1 cellular context compared by ENCODE assay signal in genomic region chr3:61830111-61830400, GRCh38.
TF ChIP-seq lines count a peak whose summit lies in the region.

No MANE protein-coding gene starts in this region.

TF ChIP-seq in HEK293, 187 proteins besides CTCF, POLR2A, EP300 and RAD21 (continued from another document):
- no peak for TF ChIP-seq PRDM10 (tag by site-specific recombination; IDR thresholded peaks at IDR 0.05)
